Comparison of ENCODE assay signal across 8 cellular contexts in the genomic region with DNA sequence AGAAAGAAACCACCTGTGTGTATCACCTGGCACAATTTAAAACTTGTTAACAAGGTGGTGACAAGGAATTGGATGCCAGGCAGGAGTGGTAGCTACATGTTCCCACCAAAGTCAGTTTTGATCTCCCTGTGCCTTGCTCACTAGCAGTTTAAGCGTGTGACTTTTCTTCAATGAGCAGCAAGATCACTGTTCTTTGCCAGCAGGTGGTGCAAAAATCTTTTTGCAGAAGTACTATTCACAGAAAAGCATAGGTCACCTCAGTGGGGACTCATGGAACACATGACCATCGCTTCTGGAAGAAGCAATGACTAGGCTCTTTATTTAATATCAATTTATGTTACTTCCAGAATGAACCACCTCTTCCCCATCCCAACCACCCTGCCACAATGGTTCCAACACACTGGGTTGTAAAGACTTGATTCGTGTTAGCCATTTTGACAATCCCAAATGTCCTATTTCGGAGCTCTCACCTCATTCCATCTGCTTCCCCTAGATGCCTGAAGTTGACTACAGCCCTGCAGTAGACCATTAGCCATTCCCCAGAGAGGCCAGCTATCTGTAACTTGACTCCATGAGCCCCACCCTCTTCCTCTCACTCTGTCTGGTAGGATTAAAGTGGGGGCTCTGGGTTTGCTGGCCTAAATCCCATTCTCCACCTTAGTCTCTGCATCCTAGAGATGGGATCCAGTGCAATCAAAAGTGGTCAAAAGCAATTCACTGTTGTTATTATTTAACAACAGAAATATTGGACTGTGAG. TPM values are rescaled to one million over a fixed set of nuclear protein-coding genes. Genes with fewer than 3 reads are reported as not detected.
DNase-seq lines count a peak whose midpoint lies in the region; ATAC-seq and TF ChIP-seq lines count a peak whose summit lies in the region.

No MANE protein-coding gene starts in this region.

- POLR2A ChIA-PET in activated CD8-positive, alpha-beta T cell treated with anti-CD3 and anti-CD28 coated beads, Interleukin-2, amount 10 ng/mL, durations not matched to agents 7 days and 5 days (lab: Charles Lee): no interaction called here
- POLR2A ChIA-PET in activated CD8-positive, alpha-beta T cell treated with anti-CD3 and anti-CD28 coated beads for 36 hours (lab: Charles Lee): interaction anchor here (0.5 kb wide), 1 partner anchor 56 kb away, joined by 3 read pairs; no protein-coding TSS in a partner anchor
- POLR2A ChIA-PET in OCI-LY7 (lab: Charles Lee): no interaction called here

- H3K4me1 ChIP-seq in OCI-LY7 (ENCODE audit: insufficient read depth, low read length, poor library complexity, severe bottlenecking): no peaks in the 10 kb centered on the region

- no peaks in the 10 kb centered on the region for H3K36me3 ChIP-seq in OCI-LY7 (ENCODE audit: insufficient read depth, low read length)

- no peaks in the 10 kb centered on the region for H3K79me2 ChIP-seq in OCI-LY7 (ENCODE audit: insufficient read depth, low read depth, low read length)

- no peak overlapping the region for H3K27ac Mint-ChIP-seq in activated CD8-positive, alpha-beta T cell treated with anti-CD3 and anti-CD28 coated beads, Interleukin-2, amount 10 ng/mL, durations not matched to agents 7 days and 5 days
- no peak overlapping the region for H3K27ac Mint-ChIP-seq in activated CD8-positive, alpha-beta T cell treated with anti-CD3 and anti-CD28 coated beads for 36 hours
- no peak overlapping the region for H3K27ac Mint-ChIP-seq in type B pancreatic cell

- H4K20me1 ChIP-seq in OCI-LY7 (ENCODE audit: insufficient read depth, low read length): no peaks in the 10 kb centered on the region

- H3K27ac ChIP-seq in OCI-LY7 (ENCODE audit: low read depth, low read length, poor library complexity, severe bottlenecking): no peak overlapping the region

- CTCF ChIA-PET in activated CD8-positive, alpha-beta T cell treated with anti-CD3 and anti-CD28 coated beads, Interleukin-2, amount 10 ng/mL, durations not matched to agents 7 days and 5 days (lab: Charles Lee): no interaction called here
- CTCF ChIA-PET in activated CD8-positive, alpha-beta T cell treated with anti-CD3 and anti-CD28 coated beads for 36 hours (lab: Charles Lee): no interaction called here
- CTCF ChIA-PET in OCI-LY7 (lab: Charles Lee; ENCODE audit: unreplicated experiment): no interaction called here

- no peak overlapping the region for H2AFZ ChIP-seq in OCI-LY7 (ENCODE audit: low read length)

- H3K36me3 Mint-ChIP-seq in activated CD8-positive, alpha-beta T cell treated with anti-CD3 and anti-CD28 coated beads, Interleukin-2, amount 10 ng/mL, durations not matched to agents 7 days and 5 days (ENCODE audit: low read depth): no peaks in the 10 kb centered on the region
- no peaks in the 10 kb centered on the region for H3K36me3 Mint-ChIP-seq in activated CD8-positive, alpha-beta T cell treated with anti-CD3 and anti-CD28 coated beads for 36 hours (ENCODE audit: low read depth)
- no peaks in the 10 kb centered on the region for H3K36me3 Mint-ChIP-seq in type B pancreatic cell

- no peak for TF ChIP-seq CTCF in activated CD8-positive, alpha-beta T cell treated with anti-CD3 and anti-CD28 coated beads for 36 hours (IDR thresholded peaks at IDR 0.05)
- TF ChIP-seq CTCF in OCI-LY7 (conservative IDR thresholded peaks at IDR 0.05; ENCODE audit: low read length): peak; percentile 53
- TF ChIP-seq CTCF in type B pancreatic cell (conservative IDR thresholded peaks at IDR 0.05): peak; percentile 49

- no peak overlapping the region for H3K4me2 ChIP-seq in OCI-LY7 (ENCODE audit: low read length)

- H3K4me1 Mint-ChIP-seq in activated CD8-positive, alpha-beta T cell treated with anti-CD3 and anti-CD28 coated beads, Interleukin-2, amount 10 ng/mL, durations not matched to agents 7 days and 5 days (ENCODE audit: low read depth): no peaks in the 10 kb centered on the region
- no peaks in the 10 kb centered on the region for H3K4me1 Mint-ChIP-seq in activated CD8-positive, alpha-beta T cell treated with anti-CD3 and anti-CD28 coated beads for 36 hours (ENCODE audit: low read depth)
- H3K4me1 Mint-ChIP-seq in type B pancreatic cell (ENCODE audit: unreplicated experiment): peaks cover 37% of the 10 kb centered on the region

- no TSS peak for BruUV-seq in OCI-LY7 (replicated peaks; lab: Mats Ljungman, UMichigan)

- H3K9me2 ChIP-seq in OCI-LY7 (ENCODE audit: insufficient read depth, low read length): no peaks in the 10 kb centered on the region

- no peak overlapping the region for H3K4me3 Mint-ChIP-seq in activated CD8-positive, alpha-beta T cell treated with anti-CD3 and anti-CD28 coated beads, Interleukin-2, amount 10 ng/mL, durations not matched to agents 7 days and 5 days
- no peak overlapping the region for H3K4me3 Mint-ChIP-seq in activated CD8-positive, alpha-beta T cell treated with anti-CD3 and anti-CD28 coated beads for 36 hours
- H3K4me3 Mint-ChIP-seq in type B pancreatic cell: no peak overlapping the region

- no peak for ATAC-seq in activated CD8-positive, alpha-beta T cell treated with anti-CD3 and anti-CD28 coated beads, Interleukin-2, amount 10 ng/mL, durations not matched to agents 7 days and 5 days
- ATAC-seq in activated CD8-positive, alpha-beta T cell treated with anti-CD3 and anti-CD28 coated beads for 36 hours: no peak

- no peaks in the 10 kb centered on the region for H3K9me3 Mint-ChIP-seq in activated CD8-positive, alpha-beta T cell treated with anti-CD3 and anti-CD28 coated beads, Interleukin-2, amount 10 ng/mL, durations not matched to agents 7 days and 5 days (ENCODE audit: insufficient read depth)
- no peaks in the 10 kb centered on the region for H3K9me3 Mint-ChIP-seq in activated CD8-positive, alpha-beta T cell treated with anti-CD3 and anti-CD28 coated beads for 36 hours
- peaks cover 11% of the 10 kb centered on the region for H3K9me3 Mint-ChIP-seq in type B pancreatic cell

- intact Hi-C loops in activated CD8-positive, alpha-beta T cell treated with anti-CD3 and anti-CD28 coated beads for 36 hours (cut with micrococcal nuclease): no loop called here
- intact Hi-C loops in OCI-LY7 (cut with micrococcal nuclease; ENCODE audit: unreplicated experiment): loop anchor here (10.0 kb wide), 1 partner anchor 364 kb away; no protein-coding TSS in a partner anchor

- peaks cover 11% of the 10 kb centered on the region for H3K27me3 Mint-ChIP-seq in activated CD8-positive, alpha-beta T cell treated with anti-CD3 and anti-CD28 coated beads, Interleukin-2, amount 10 ng/mL, durations not matched to agents 7 days and 5 days (ENCODE audit: low read depth)
- peaks cover 15% of the 10 kb centered on the region for H3K27me3 Mint-ChIP-seq in activated CD8-positive, alpha-beta T cell treated with anti-CD3 and anti-CD28 coated beads for 36 hours
- no peaks in the 10 kb centered on the region for H3K27me3 Mint-ChIP-seq in type B pancreatic cell

- DNase-seq in activated CD8-positive, alpha-beta T cell treated with anti-CD3 and anti-CD28 coated beads, Interleukin-2, amount 10 ng/mL, durations not matched to agents 7 days and 5 days: peak; percentile 21
- no peak for DNase-seq in activated CD8-positive, alpha-beta T cell treated with anti-CD3 and anti-CD28 coated beads for 36 hours
- DNase-seq in OCI-LY7 (ENCODE audit: low spot score): peak; percentile 16
- DNase-seq in glomerular visceral epithelial cell (ENCODE audit: extremely low spot score): peak; percentile 41
- no peak for DNase-seq in type B pancreatic cell (ENCODE audit: extremely low spot score, unreplicated experiment)
- no peak for DNase-seq in GOT3 (lab: John Stamatoyannopoulos, UW)
- DNase-seq in T-helper 9 cell: no peak
- DNase-seq in activated effector memory CD4-positive, alpha-beta T cell treated with anti-CD3 and anti-CD28 coated beads, Interleukin-2, amount 50 U/mL, for 16 hours: no peak

- H3K4me3 ChIP-seq in OCI-LY7 (ENCODE audit: low read depth, low read length, poor library complexity, severe bottlenecking): no peak overlapping the region

- H3K9me3 ChIP-seq in OCI-LY7 (ENCODE audit: low read length): no peaks in the 10 kb centered on the region

RNA-seq across cellular contexts. Expression of a gene that starts 59.1 kb away (rescaled TPM):
- total RNA-seq in activated CD8-positive, alpha-beta T cell treated with anti-CD3 and anti-CD28 coated beads, Interleukin-2, amount 10 ng/mL, durations not matched to agents 7 days and 5 days: under 1 TPM in 1 of 2 experiments, not detected in 1; 0.11 TPM
- total RNA-seq in activated CD8-positive, alpha-beta T cell treated with anti-CD3 and anti-CD28 coated beads for 36 hours: not detected
- not detected in 2 replicates for total RNA-seq in OCI-LY7 (2014; rRNA removed; shearing (Covaris generic))
- total RNA-seq in OCI-LY7 (2022): not detected in 2 replicates
- total RNA-seq in type B pancreatic cell (ENCODE audit: low replicate concordance): 60.6 and 64.4 TPM in 2 replicates

Comparison
In these comparisons a context has a peak if more than half of its experiments do, and no peak if none do; other contexts are left out.
1. DNase-seq: peak in activated CD8-positive, alpha-beta T cell treated with anti-CD3 and anti-CD28 coated beads, Interleukin-2, amount 10 ng/mL, durations not matched to agents 7 days and 5 days (single experiment), OCI-LY7 (single experiment) and glomerular visceral epithelial cell (single experiment); none in activated CD8-positive, alpha-beta T cell treated with anti-CD3 and anti-CD28 coated beads for 36 hours (single experiment), type B pancreatic cell (single experiment), GOT3 (single experiment), T-helper 9 cell (single experiment) and activated effector memory CD4-positive, alpha-beta T cell treated with anti-CD3 and anti-CD28 coated beads, Interleukin-2, amount 50 U/mL, for 16 hours (single experiment).
2. RNA of a gene that starts 59.1 kb away (total RNA-seq): 60.6 to 64.4 TPM in type B pancreatic cell; 0.11 TPM in activated CD8-positive, alpha-beta T cell treated with anti-CD3 and anti-CD28 coated beads, Interleukin-2, amount 10 ng/mL, durations not matched to agents 7 days and 5 days, not detected in activated CD8-positive, alpha-beta T cell treated with anti-CD3 and anti-CD28 coated beads for 36 hours and not detected in OCI-LY7; every median in the first group is over 10 times any median in the second.